ENCODE assay signal across 8 cellular contexts in the genomic region with DNA sequence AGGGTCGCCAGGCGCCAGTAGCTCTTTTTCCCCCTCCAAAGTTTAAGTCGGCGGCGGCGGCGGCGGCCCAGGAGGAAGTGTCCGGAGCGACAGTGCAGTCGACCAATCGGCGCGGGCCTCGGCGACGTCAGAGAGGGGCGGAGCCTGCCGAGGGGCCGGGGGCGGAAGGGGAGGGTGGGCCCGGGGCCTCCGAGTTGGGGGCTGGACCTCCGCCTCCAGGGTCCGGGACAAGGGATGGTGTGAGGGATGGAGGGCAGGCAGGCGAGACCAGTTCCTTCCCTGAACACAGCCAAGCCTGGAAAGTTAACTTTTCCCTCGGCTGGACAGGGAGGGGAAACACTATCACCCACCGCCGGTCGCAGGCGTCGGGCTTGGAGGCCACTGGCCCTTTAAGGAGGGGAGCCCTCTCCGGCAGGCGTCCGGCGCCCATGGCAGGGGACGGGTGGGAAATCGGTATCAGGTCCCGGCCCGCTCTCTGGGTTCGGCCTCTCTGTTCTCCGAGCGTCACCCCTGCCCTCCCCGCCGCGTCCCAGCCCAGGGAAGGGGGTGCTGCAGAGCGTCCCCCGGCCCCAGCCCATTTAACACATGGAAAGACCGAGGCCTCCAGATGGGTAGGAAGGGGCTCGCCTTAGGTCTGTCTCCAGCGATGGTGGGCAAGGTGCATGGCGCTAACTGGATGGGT. TPM values are rescaled to one million over a fixed set of nuclear protein-coding genes. Genes with fewer than 3 reads are reported as not detected.
A peak's percentile ranks its signal among the peaks of the same experiment; 100 is the strongest.
DNase-seq lines count a peak whose midpoint lies in the region; ATAC-seq and TF ChIP-seq lines count a peak whose summit lies in the region.

Gene PRKD2, minus strand, starts transcription at position 81 of the 682 bp plus-strand sequence. CDS start 744 bp downstream, outside the sequence.

- peak within 1 kb of the TSS; percentile 96 for H3K4me3 Mint-ChIP-seq in activated naive CD4-positive, alpha-beta T cell treated with anti-CD3 and anti-CD28 coated beads, Interleukin-2, amount 10 ng/mL, durations not matched to agents 7 days and 5 days

- H3K27ac Mint-ChIP-seq in activated naive CD4-positive, alpha-beta T cell treated with anti-CD3 and anti-CD28 coated beads, Interleukin-2, amount 10 ng/mL, durations not matched to agents 7 days and 5 days, result peak within 1 kb of the TSS; percentile 97

- no peak for TF ChIP-seq CTCF in subcutaneous adipose tissue (IDR thresholded peaks at IDR 0.05; ENCODE audit: low read depth)

- H3K9ac ChIP-seq in Karpas-422 (ENCODE audit: low read length), result peak within 1 kb of the TSS; percentile 94

- no peaks in the 10 kb centered on the region for H4K20me1 ChIP-seq in Karpas-422 (ENCODE audit: insufficient read depth, low read depth, low read length)

- H3K4me2 ChIP-seq in Karpas-422 (ENCODE audit: low read depth, low read length, poor library complexity, severe bottlenecking), result peak within 1 kb of the TSS; percentile 99

- H3K9me2 ChIP-seq in Karpas-422 (replicated peaks; ENCODE audit: insufficient read depth, low read length), result no peaks in the 10 kb centered on the region

- H3K36me3 Mint-ChIP-seq in activated naive CD4-positive, alpha-beta T cell treated with anti-CD3 and anti-CD28 coated beads, Interleukin-2, amount 10 ng/mL, durations not matched to agents 7 days and 5 days, result peaks cover 57% of the 10 kb centered on the region

- H2AFZ ChIP-seq in Karpas-422 (ENCODE audit: low read length), result no peak within 1 kb of the TSS

- peak; percentile 78 for ATAC-seq in SK-N-SH treated with all-trans-retinoic acid at 6 μM for 48 hours

- peak within 1 kb of the TSS; percentile 84 for H3K27ac ChIP-seq in Karpas-422 (ENCODE audit: low read length)

- H3K36me3 ChIP-seq in Karpas-422 (ENCODE audit: insufficient read depth, low read length), result no peaks in the 10 kb centered on the region

- no peaks in the 10 kb centered on the region for H3K27me3 ChIP-seq in Karpas-422 (ENCODE audit: low read length)

- H3K4me1 ChIP-seq in Karpas-422 (ENCODE audit: low read length), result peaks cover 73% of the 10 kb centered on the region

- H3K79me2 ChIP-seq in Karpas-422 (ENCODE audit: low read length), result peaks cover 33% of the 10 kb centered on the region

- H3K9me3 Mint-ChIP-seq in activated naive CD4-positive, alpha-beta T cell treated with anti-CD3 and anti-CD28 coated beads, Interleukin-2, amount 10 ng/mL, durations not matched to agents 7 days and 5 days, result no peaks in the 10 kb centered on the region

- CTCF ChIA-PET in activated naive CD4-positive, alpha-beta T cell treated with anti-CD3 and anti-CD28 coated beads, Interleukin-2, amount 10 ng/mL, durations not matched to agents 7 days and 5 days (lab: Charles Lee), result no interaction called here

- peak within 1 kb of the TSS; percentile 75 for H3K4me3 ChIP-seq in Karpas-422 (ENCODE audit: low read length)

- peaks cover 49% of the 10 kb centered on the region for H3K4me1 Mint-ChIP-seq in activated naive CD4-positive, alpha-beta T cell treated with anti-CD3 and anti-CD28 coated beads, Interleukin-2, amount 10 ng/mL, durations not matched to agents 7 days and 5 days

- DNase-seq in Ammon's horn (ENCODE audit: low spot score) (peak; percentile 86), GM19240 (ENCODE audit: insufficient read length, low spot score) (peak; percentile 79), Karpas-422 (peak; percentile 95), germinal center (ENCODE audit: low spot score) (peak; percentile 94), nucleus accumbens (lab: John Stamatoyannopoulos, UW) (peak in 51 of 56 donors; percentile 35 to 88 (median 71))
- DNase-seq in activated naive CD4-positive, alpha-beta T cell treated with anti-CD3 and anti-CD28 coated beads, Interleukin-2, amount 10 ng/mL, durations not matched to agents 7 days and 5 days, result peak; percentile 93

- H3K9me3 ChIP-seq in Karpas-422 (ENCODE audit: low read length), result no peaks in the 10 kb centered on the region

- H3K27me3 Mint-ChIP-seq in activated naive CD4-positive, alpha-beta T cell treated with anti-CD3 and anti-CD28 coated beads, Interleukin-2, amount 10 ng/mL, durations not matched to agents 7 days and 5 days, result no peaks in the 10 kb centered on the region

TF ChIP-seq in SK-N-SH treated with all-trans-retinoic acid at 6 μM for 48 hours, 23 proteins besides CTCF, POLR2A, EP300 and RAD21:
- TF ChIP-seq ZNF8 (CRISPR knock-in tag; IDR thresholded peaks at IDR 0.05), result no peak
- TF ChIP-seq CSDC2 (CRISPR knock-in tag; IDR thresholded peaks at IDR 0.05), result no peak
- TF ChIP-seq ISL1 (CRISPR knock-in tag; IDR thresholded peaks at IDR 0.05), result no peak
- TF ChIP-seq, protein P1, sequence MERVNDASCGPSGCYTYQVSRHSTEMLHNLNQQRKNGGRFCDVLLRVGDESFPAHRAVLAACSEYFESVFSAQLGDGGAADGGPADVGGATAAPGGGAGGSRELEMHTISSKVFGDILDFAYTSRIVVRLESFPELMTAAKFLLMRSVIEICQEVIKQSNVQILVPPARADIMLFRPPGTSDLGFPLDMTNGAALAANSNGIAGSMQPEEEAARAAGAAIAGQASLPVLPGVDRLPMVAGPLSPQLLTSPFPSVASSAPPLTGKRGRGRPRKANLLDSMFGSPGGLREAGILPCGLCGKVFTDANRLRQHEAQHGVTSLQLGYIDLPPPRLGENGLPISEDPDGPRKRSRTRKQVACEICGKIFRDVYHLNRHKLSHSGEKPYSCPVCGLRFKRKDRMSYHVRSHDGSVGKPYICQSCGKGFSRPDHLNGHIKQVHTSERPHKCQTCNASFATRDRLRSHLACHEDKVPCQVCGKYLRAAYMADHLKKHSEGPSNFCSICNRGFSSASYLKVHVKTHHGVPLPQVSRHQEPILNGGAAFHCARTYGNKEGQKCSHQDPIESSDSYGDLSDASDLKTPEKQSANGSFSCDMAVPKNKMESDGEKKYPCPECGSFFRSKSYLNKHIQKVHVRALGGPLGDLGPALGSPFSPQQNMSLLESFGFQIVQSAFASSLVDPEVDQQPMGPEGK (CRISPR knock-in tag; IDR thresholded peaks at IDR 0.05; ENCODE audit: borderline replicate concordance), result no peak
- no peak for TF ChIP-seq ZC3H10 (CRISPR knock-in tag; IDR thresholded peaks at IDR 0.05)
- TF ChIP-seq, protein P2, sequence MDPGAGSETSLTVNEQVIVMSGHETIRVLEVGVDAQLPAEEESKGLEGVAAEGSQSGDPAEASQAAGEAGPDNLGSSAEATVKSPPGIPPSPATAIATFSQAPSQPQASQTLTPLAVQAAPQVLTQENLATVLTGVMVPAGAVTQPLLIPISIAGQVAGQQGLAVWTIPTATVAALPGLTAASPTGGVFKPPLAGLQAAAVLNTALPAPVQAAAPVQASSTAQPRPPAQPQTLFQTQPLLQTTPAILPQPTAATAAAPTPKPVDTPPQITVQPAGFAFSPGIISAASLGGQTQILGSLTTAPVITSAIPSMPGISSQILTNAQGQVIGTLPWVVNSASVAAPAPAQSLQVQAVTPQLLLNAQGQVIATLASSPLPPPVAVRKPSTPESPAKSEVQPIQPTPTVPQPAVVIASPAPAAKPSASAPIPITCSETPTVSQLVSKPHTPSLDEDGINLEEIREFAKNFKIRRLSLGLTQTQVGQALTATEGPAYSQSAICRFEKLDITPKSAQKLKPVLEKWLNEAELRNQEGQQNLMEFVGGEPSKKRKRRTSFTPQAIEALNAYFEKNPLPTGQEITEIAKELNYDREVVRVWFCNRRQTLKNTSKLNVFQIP (CRISPR knock-in tag; IDR thresholded peaks at IDR 0.05; ENCODE audit: borderline replicate concordance, low read depth), result no peak
- no peak for TF ChIP-seq CSRNP3 (CRISPR knock-in tag; IDR thresholded peaks at IDR 0.05)

RNA-seq across cellular contexts. Expression of gene PRKD2, which starts in this region (rescaled TPM):
- 20.0 and 34.6 TPM in 2 replicates for total RNA-seq in Karpas-422 (2014; rRNA removed; shearing (Covaris generic); ENCODE audit: low replicate concordance)
- 10 to 100 TPM; 14.5 to 50.9 (median 25.0) TPM for total RNA-seq in subcutaneous adipose tissue

Comparison
In these comparisons a context has a peak if more than half of its experiments do, and no peak if none do; other contexts are left out.
1. Peak in every context shown above with its lines: DNase-seq, ATAC-seq, H3K4me3 ChIP-seq and H3K27ac ChIP-seq.